In the genomic region with DNA sequence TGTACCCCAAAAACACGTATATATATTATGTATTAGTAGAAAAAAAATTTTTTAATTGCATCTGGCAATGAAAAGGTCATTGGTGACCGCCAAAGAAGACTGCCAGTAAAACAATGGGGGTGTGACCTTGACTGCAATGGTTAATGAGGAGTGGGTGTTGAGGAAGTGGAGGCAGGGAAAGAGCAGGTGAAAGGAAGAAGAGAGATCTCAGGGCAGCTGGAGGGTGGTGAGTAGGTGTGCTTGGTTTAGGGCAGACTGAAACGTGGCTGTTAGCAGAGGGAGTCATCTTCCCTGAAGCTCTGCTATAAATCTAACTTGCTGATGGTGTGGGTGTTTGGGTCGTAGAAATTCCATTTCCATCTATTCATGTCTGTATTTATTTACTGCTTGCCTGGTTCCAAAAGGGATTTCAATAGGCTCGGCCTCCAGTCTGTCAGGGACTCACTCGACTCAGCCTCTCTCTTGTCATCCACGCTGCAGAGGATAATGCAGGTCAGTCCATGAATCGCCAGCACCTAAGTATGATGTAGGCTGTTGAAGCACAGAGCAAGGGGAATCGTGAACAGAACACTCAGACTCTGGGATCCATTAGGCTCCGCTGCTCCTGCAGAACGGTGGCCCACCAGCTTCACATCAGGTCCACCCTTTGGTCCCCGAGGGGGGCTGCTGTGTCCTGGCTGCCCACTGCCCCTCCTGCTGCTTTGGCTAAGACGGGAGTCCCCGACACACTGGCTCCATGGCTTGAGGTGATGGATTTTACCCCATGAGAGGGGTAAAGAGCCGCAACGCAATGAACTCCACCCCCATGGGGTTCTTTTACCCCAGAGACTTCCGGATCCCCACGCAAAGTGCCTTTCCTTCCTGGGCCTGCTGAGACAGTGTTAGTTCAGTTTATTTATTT, we compare ENCODE assay signal across 19 cellular contexts.
DNase-seq lines count a peak whose midpoint lies in the region; TF ChIP-seq lines count a peak whose summit lies in the region.
"Had no signal": no experiment of that assay in that cellular context is flagged by ENCODE, and none has a peak within 500 bp of the region (broad histone marks: within the 10 kb centered on the region; RNA-seq: fewer than 3 reads in every experiment).

No MANE protein-coding gene starts in this region.

- peaks cover 11% of the 10 kb centered on the region for H3K27me3 Mint-ChIP-seq in nephron (ENCODE audit: low read depth)

- H3K36me3 Mint-ChIP-seq in nephron (ENCODE audit: low read depth): no peaks in the 10 kb centered on the region
- H3K36me3 Mint-ChIP-seq: CD8-positive, alpha-beta T cell; IgD-negative memory B cell had no signal

- 77 to 78% methylated on average over 18 of the region's 18 CpGs for WGBS in lower leg skin, 2 donors

- peak; percentile 35 for DNase-seq in activated CD8-positive, alpha-beta memory T cell treated with anti-CD3 and anti-CD28 coated beads for 24 hours
- no peak for DNase-seq in activated CD8-positive, alpha-beta memory T cell treated with anti-CD3 and anti-CD28 coated beads, Interleukin-2, amount 50 U/mL, for 4 hours
- DNase-seq in epithelial cell of prostate (ENCODE audit: low read depth, low spot score) (peak; percentile 14), ureter (ENCODE audit: low spot score) (peak; percentile 26), cortex of kidney (lab: John Stamatoyannopoulos, UW) (no peak), lower leg skin (ENCODE audit: low spot score in 2 of 2) (no peak)
- no peak for DNase-seq in stimulated activated naive CD4-positive, alpha-beta T cell (lab: John Stamatoyannopoulos, UW)
- DNase-seq: BE2C; CD8-positive, alpha-beta T cell; H7; NCI-H1417 treated with DMSO at 0.1 percent for 48 hours; NCI-H2029; NCI-H2171; NCI-H446 treated with DMSO at 0.1 percent for 48 hours; NK-92 treated with Interleukin-12 subunit alpha and Interleukin-12 subunit beta, amount 100 ng/mL, for 24 hours; SIG-M5 had no signal

- H3K27ac Mint-ChIP-seq in nephron: peak overlapping the region in 2 of 3 experiments; percentile 23 to 26
- H3K27ac Mint-ChIP-seq: CD8-positive, alpha-beta T cell; IgD-negative memory B cell had no signal

- peaks cover 15% of the 10 kb centered on the region for H3K9me3 Mint-ChIP-seq in nephron
- H3K9me3 Mint-ChIP-seq: CD8-positive, alpha-beta T cell; IgD-negative memory B cell had no signal

- no peak overlapping the region for H3K4me3 ChIP-seq in lower leg skin (ENCODE audit: low read depth, poor library complexity, severe bottlenecking)

- no peak overlapping the region for H3K4me3 Mint-ChIP-seq in nephron
- H3K4me3 Mint-ChIP-seq: CD8-positive, alpha-beta T cell; IgD-negative memory B cell had no signal

- no peak for TF ChIP-seq CTCF in nephron (IDR thresholded peaks at IDR 0.05; ENCODE audit: unreplicated experiment in 3 of 3)
- no peak for TF ChIP-seq CTCF in lower leg skin (IDR thresholded peaks at IDR 0.05)

- TF ChIP-seq POLR2A in lower leg skin (IDR thresholded peaks at IDR 0.05): no peak

- intact Hi-C loops in lower leg skin (cut with DNase I; ENCODE audit: low total_unique reads): no loop called here

- no peak overlapping the region for H3K27ac ChIP-seq in epithelial cell of prostate
- H3K27ac ChIP-seq: 22Rv1 had no signal

- H3K4me1 Mint-ChIP-seq in nephron: peaks cover 12% of the 10 kb centered on the region
- H3K4me1 Mint-ChIP-seq: IgD-negative memory B cell had no signal

Comparison
In these comparisons a context has a peak if more than half of its experiments do, and no peak if none do; other contexts are left out.
1. DNase-seq: peak in activated CD8-positive, alpha-beta memory T cell treated with anti-CD3 and anti-CD28 coated beads for 24 hours (single experiment), epithelial cell of prostate (single experiment) and ureter (single experiment); none in activated CD8-positive, alpha-beta memory T cell treated with anti-CD3 and anti-CD28 coated beads, Interleukin-2, amount 50 U/mL, for 4 hours (single experiment), cortex of kidney (single experiment), lower leg skin (0 of 2) and stimulated activated naive CD4-positive, alpha-beta T cell (0 of 6).